Comparison of ENCODE assay signal across 22 cellular contexts in the genomic region with DNA sequence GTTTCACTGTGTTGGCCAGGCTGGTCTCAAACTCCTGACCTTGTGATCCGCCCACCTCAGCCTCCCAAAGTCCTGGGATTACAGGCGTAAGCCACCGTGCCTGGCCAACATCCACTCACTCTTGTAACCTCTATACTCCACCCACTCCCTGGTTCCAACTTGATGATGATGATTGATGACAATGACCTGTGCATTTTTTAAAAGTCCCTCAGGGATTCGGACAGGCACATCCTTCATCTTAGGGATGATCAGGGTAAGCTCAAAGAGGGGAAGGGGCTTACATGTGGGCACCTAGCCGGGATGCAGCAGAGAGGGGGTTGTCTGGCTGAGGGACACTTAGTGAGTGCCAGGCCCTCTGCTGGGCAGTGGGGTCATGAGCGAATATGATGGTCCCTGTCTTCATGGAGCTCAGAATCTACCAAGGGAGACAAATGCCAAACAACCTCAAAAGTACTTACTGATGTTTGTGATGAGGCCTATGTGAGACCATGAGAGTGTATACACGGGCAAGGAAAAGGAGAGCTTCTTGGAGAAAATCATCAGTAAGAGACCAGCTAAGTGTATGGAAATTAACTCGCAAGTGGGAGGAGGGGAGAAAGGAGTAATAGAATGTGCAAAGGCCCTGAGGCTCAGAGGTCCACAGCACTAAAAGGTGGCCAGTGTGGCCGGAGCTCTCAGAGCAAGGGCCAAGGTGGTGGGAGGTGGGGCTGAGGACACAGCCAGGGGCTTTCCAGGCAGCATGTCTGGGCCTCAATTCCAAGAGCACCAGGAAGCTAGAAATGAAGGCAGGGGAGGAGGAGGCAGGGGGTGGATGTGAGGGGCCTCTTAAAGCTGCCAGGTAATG. TPM values are rescaled to one million over a fixed set of nuclear protein-coding genes. Genes with fewer than 3 reads are reported as not detected.
DNase-seq lines count a peak whose midpoint lies in the region; ATAC-seq and TF ChIP-seq lines count a peak whose summit lies in the region.
"Had no signal": no experiment of that assay in that cellular context is flagged by ENCODE, and none has a peak within 500 bp of the region (broad histone marks: within the 10 kb centered on the region; RNA-seq: fewer than 3 reads in every experiment).

No MANE protein-coding gene starts in this region.

- ATAC-seq in GM21447 (IDR thresholded peaks at IDR 0.05; ENCODE audit: unreplicated experiment): no peak
- ATAC-seq: activated CD8-positive, alpha-beta T cell treated with anti-CD3 and anti-CD28 coated beads for 36 hours; activated naive CD8-positive, alpha-beta T cell treated with anti-CD3 and anti-CD28 coated beads, Interleukin-2, amount 50 U/mL, for 24 hours; CD8-positive, alpha-beta T cell had no signal

- H3K9me3 Mint-ChIP-seq in CD14-positive monocyte (peaks cover 0 to 8% (median 4%) of the 10 kb centered on the region in 7 donors), chondrocyte (ENCODE audit: low read depth) (no peaks in the 10 kb centered on the region)
- H3K9me3 Mint-ChIP-seq: activated CD8-positive, alpha-beta T cell treated with anti-CD3 and anti-CD28 coated beads for 36 hours; activated naive CD8-positive, alpha-beta T cell treated with anti-CD3 and anti-CD28 coated beads, Interleukin-2, amount 50 U/mL, for 24 hours; activated T-helper 1 cell treated with anti-CD3 and anti-CD28 coated beads, Interleukin-12 subunit alpha, Interleukin-12 subunit beta, Interleukin-2, Interleukin-4 antibody, amounts not matched to agents 30 ng/mL and 10 ng/mL and 1 ng/mL, durations not matched to agents 14 hours and 24 hours and 36 hours; CD8-positive, alpha-beta T cell; nephron had no signal

- POLR2A ChIA-PET in HEK293 (lab: Yijun Ruan, JAX): interaction anchor here (1.5 kb wide), 1 partner anchor 108 kb away, joined by 5 read pairs; no protein-coding TSS in a partner anchor

- no peak overlapping the region for H3K27ac ChIP-seq in HEK293 (ENCODE audit: extremely low read depth, low read depth, low read length)
- H3K27ac ChIP-seq: HL-60, tibial artery had no signal

- no peaks in the 10 kb centered on the region for H3K9me3 ChIP-seq in HEK293 (ENCODE audit: control insufficient read depth, insufficient read depth, low read depth, low read length)
- H3K9me3 ChIP-seq: tibial artery had no signal

- TF ChIP-seq CTCF in CD14-positive monocyte (IDR thresholded peaks at IDR 0.05): no peak
- TF ChIP-seq CTCF in HEK293 (tag by site-specific recombination; IDR thresholded peaks at IDR 0.05): no peak
- peak; percentile 44 for TF ChIP-seq CTCF in chondrocyte (IDR thresholded peaks at IDR 0.05)

- H3K4me3 Mint-ChIP-seq in CD14-positive monocyte (peak overlapping the region; percentile 35 to 68), chondrocyte (ENCODE audit: unreplicated experiment) (no peak overlapping the region)
- H3K4me3 Mint-ChIP-seq: activated CD8-positive, alpha-beta T cell treated with anti-CD3 and anti-CD28 coated beads for 36 hours; activated naive CD8-positive, alpha-beta T cell treated with anti-CD3 and anti-CD28 coated beads, Interleukin-2, amount 50 U/mL, for 24 hours; activated T-helper 1 cell treated with anti-CD3 and anti-CD28 coated beads, Interleukin-12 subunit alpha, Interleukin-12 subunit beta, Interleukin-2, Interleukin-4 antibody, amounts not matched to agents 30 ng/mL and 10 ng/mL and 1 ng/mL, durations not matched to agents 14 hours and 24 hours and 36 hours; CD8-positive, alpha-beta T cell; nephron had no signal

- CTCF ChIA-PET in HEK293 (lab: Yijun Ruan, JAX): interaction anchor here (0.6 to 5.5 kb wide), 15 partner anchors 12 to 1688 kb away, joined by 3 to 64 read pairs (median 4); no protein-coding TSS in a partner anchor

- peaks cover 76 to 93% (median 82%) of the 10 kb centered on the region in 3 donors for H3K27me3 Mint-ChIP-seq in CD14-positive monocyte (ENCODE audit: low read depth in 3 of 3)
- peaks cover 43% of the 10 kb centered on the region for H3K27me3 Mint-ChIP-seq in chondrocyte (ENCODE audit: low read depth)

- no peak overlapping the region for H3K4me3 ChIP-seq in HEK293 (ENCODE audit: low read depth, low read length)
- H3K4me3 ChIP-seq: tibial artery had no signal

- H3K4me1 Mint-ChIP-seq in CD14-positive monocyte (peaks cover 18% of the 10 kb centered on the region), chondrocyte (ENCODE audit: low read depth) (peaks cover 13% of the 10 kb centered on the region)
- H3K4me1 Mint-ChIP-seq: nephron had no signal

- intact Hi-C loops in CD14-positive monocyte (cut with micrococcal nuclease): no loop called here
- intact Hi-C loops in posterior vena cava (cut with DNase I): no loop called here

- H3K27ac Mint-ChIP-seq in CD14-positive monocyte (peak overlapping the region in 1 of 7 donors; percentile 73), chondrocyte (ENCODE audit: unreplicated experiment) (no peak overlapping the region)
- H3K27ac Mint-ChIP-seq: activated CD8-positive, alpha-beta T cell treated with anti-CD3 and anti-CD28 coated beads for 36 hours; activated naive CD8-positive, alpha-beta T cell treated with anti-CD3 and anti-CD28 coated beads, Interleukin-2, amount 50 U/mL, for 24 hours; activated T-helper 1 cell treated with anti-CD3 and anti-CD28 coated beads, Interleukin-12 subunit alpha, Interleukin-12 subunit beta, Interleukin-2, Interleukin-4 antibody, amounts not matched to agents 30 ng/mL and 10 ng/mL and 1 ng/mL, durations not matched to agents 14 hours and 24 hours and 36 hours; CD8-positive, alpha-beta T cell; nephron had no signal

- DNase-seq in CD14-positive monocyte (ENCODE audit: low spot score) (no peak), chondrocyte (ENCODE audit: low spot score) (no peak), posterior vena cava (ENCODE audit: low spot score) (peak; percentile 4), kidney glomerular epithelial cell (lab: John Stamatoyannopoulos, UW) (no peak), AML-193 (lab: John Stamatoyannopoulos, UW) (no peak)
- DNase-seq in activated CD8-positive, alpha-beta memory T cell treated with anti-CD3 and anti-CD28 coated beads for 24 hours: no peak
- DNase-seq: activated CD8-positive, alpha-beta T cell treated with anti-CD3 and anti-CD28 coated beads for 36 hours; activated naive CD8-positive, alpha-beta T cell treated with anti-CD3 and anti-CD28 coated beads, Interleukin-2, amount 50 U/mL, for 24 hours; CD8-positive, alpha-beta T cell; DND-41; effector memory CD4-positive, alpha-beta T cell; KBM-7; NCI-H1092 treated with DMSO at 0.1 percent for 48 hours; NCI-H69; stimulated activated naive CD4-positive, alpha-beta T cell; tibial artery had no signal

- H3K36me3 ChIP-seq in HEK293 (ENCODE audit: control insufficient read depth in 2 of 2, insufficient read depth in 1 of 2, low read length in 2 of 2): no peaks in the 10 kb centered on the region
- H3K36me3 ChIP-seq: tibial artery had no signal

- H3K4me1 ChIP-seq in HEK293 (ENCODE audit: control insufficient read depth, insufficient read depth, low read length): no peaks in the 10 kb centered on the region; the same call in 1 of the 2 replicates

- H3K36me3 Mint-ChIP-seq in CD14-positive monocyte (no peaks in the 10 kb centered on the region), chondrocyte (ENCODE audit: low read depth) (peaks cover 5% of the 10 kb centered on the region)
- H3K36me3 Mint-ChIP-seq: CD8-positive, alpha-beta T cell had no signal

TF ChIP-seq in HEK293, 187 proteins besides CTCF, POLR2A, EP300 and RAD21 (continues in another document):
- TF ChIP-seq ZNF112 (tag by site-specific recombination; IDR thresholded peaks at IDR 0.05) (no peak), ZNF580 (tag by site-specific recombination; IDR thresholded peaks at IDR 0.05) (0 out of 2 replicates have a peak, but pooled peaks have one; percentile 17), ZFP3 (tag by site-specific recombination; IDR thresholded peaks at IDR 0.05; ENCODE audit: low read depth) (no peak), REPIN1 (tag by site-specific recombination; IDR thresholded peaks at IDR 0.05; ENCODE audit: low read depth) (no peak), ZNF175 (tag by site-specific recombination; IDR thresholded peaks at IDR 0.05) (no peak), EGR2 (tag by site-specific recombination; IDR thresholded peaks at IDR 0.05; ENCODE audit: low read depth) (peak; percentile 32; the same call in 1 of the 2 replicates)
- TF ChIP-seq, protein P1, sequence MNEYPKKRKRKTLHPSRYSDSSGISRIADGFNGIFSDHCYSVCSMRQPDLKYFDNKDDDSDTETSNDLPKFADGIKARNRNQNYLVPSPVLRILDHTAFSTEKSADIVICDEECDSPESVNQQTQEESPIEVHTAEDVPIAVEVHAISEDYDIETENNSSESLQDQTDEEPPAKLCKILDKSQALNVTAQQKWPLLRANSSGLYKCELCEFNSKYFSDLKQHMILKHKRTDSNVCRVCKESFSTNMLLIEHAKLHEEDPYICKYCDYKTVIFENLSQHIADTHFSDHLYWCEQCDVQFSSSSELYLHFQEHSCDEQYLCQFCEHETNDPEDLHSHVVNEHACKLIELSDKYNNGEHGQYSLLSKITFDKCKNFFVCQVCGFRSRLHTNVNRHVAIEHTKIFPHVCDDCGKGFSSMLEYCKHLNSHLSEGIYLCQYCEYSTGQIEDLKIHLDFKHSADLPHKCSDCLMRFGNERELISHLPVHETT (tag by site-specific recombination; IDR thresholded peaks at IDR 0.05): no peak
- TF ChIP-seq, protein P2, sequence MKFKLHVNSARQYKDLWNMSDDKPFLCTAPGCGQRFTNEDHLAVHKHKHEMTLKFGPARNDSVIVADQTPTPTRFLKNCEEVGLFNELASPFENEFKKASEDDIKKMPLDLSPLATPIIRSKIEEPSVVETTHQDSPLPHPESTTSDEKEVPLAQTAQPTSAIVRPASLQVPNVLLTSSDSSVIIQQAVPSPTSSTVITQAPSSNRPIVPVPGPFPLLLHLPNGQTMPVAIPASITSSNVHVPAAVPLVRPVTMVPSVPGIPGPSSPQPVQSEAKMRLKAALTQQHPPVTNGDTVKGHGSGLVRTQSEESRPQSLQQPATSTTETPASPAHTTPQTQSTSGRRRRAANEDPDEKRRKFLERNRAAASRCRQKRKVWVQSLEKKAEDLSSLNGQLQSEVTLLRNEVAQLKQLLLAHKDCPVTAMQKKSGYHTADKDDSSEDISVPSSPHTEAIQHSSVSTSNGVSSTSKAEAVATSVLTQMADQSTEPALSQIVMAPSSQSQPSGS (tag by site-specific recombination; IDR thresholded peaks at IDR 0.05; ENCODE audit: low read depth): no peak

RNA-seq across cellular contexts. Expression of gene LHX2, which starts 27.4 kb away (rescaled TPM):
- polyA plus RNA-seq in CD14-positive monocyte: not detected
- total RNA-seq in chondrocyte (0.20 TPM in 1 of 3 replicates, not detected in the others), posterior vena cava (not detected)
- total RNA-seq: activated CD8-positive, alpha-beta T cell treated with anti-CD3 and anti-CD28 coated beads for 36 hours; activated T-helper 1 cell treated with anti-CD3 and anti-CD28 coated beads, Interleukin-12 subunit alpha, Interleukin-12 subunit beta, Interleukin-2, Interleukin-4 antibody, amounts not matched to agents 30 ng/mL and 10 ng/mL and 1 ng/mL, durations not matched to agents 14 hours and 24 hours and 36 hours; bronchial epithelial cell; CD8-positive, alpha-beta T cell had no signal
